In genomic region chr12:104312202-104312601, GRCh38 we compare ENCODE assay signal across 31 cellular contexts.
"Had no signal": no experiment of that assay in that cellular context is flagged by ENCODE, and none has a peak within 500 bp of the region (broad histone marks: within the 10 kb centered on the region; RNA-seq: fewer than 3 reads in every experiment).

No MANE protein-coding gene starts in this region.

- H3K9me3 ChIP-seq: neutrophil, pancreas, prostate gland, spleen, suprapubic skin, testis, tibial artery, transverse colon, upper lobe of right lung, uterus had no signal

- H3K27ac ChIP-seq: neutrophil, pancreas, prostate gland, skin epidermis, spleen, suprapubic skin, testis, tibial artery, transverse colon, upper lobe of right lung, uterus had no signal

- H3K4me2 ChIP-seq: smooth muscle cell had no signal

- H3K9me3 Mint-ChIP-seq: naive thymus-derived CD8-positive, alpha-beta T cell; natural killer cell treated with Interleukin-12 subunit alpha and Interleukin-12 subunit beta and Interleukin-15 and Interleukin-18, amount 100 ng/mL, for 72 hours; nephron progenitor cell; neural crest cell; stimulated activated memory B cell treated with anti-CD40 and anti-IgM and Interleukin-4, amounts not matched to agents 10 μg/mL and 1 μg/mL and 100 μg/mL, for 72 hours; stimulated activated naive CD8-positive, alpha-beta T cell treated with anti-CD3 and anti-CD28 coated beads, Interleukin-15, amount 100 ng/mL, for 72 hours; type B pancreatic cell had no signal

- H3K27me3 Mint-ChIP-seq: naive thymus-derived CD8-positive, alpha-beta T cell; natural killer cell treated with Interleukin-12 subunit alpha and Interleukin-12 subunit beta and Interleukin-15 and Interleukin-18, amount 100 ng/mL, for 72 hours; stimulated activated memory B cell treated with anti-CD40 and anti-IgM and Interleukin-4, amounts not matched to agents 10 μg/mL and 1 μg/mL and 100 μg/mL, for 72 hours; stimulated activated naive CD8-positive, alpha-beta T cell treated with anti-CD3 and anti-CD28 coated beads, Interleukin-15, amount 100 ng/mL, for 72 hours; type B pancreatic cell had no signal

- H3K27ac Mint-ChIP-seq: naive thymus-derived CD8-positive, alpha-beta T cell; natural killer cell treated with Interleukin-12 subunit alpha and Interleukin-12 subunit beta and Interleukin-15 and Interleukin-18, amount 100 ng/mL, for 72 hours; stimulated activated memory B cell treated with anti-CD40 and anti-IgM and Interleukin-4, amounts not matched to agents 10 μg/mL and 1 μg/mL and 100 μg/mL, for 72 hours; stimulated activated naive CD8-positive, alpha-beta T cell treated with anti-CD3 and anti-CD28 coated beads, Interleukin-15, amount 100 ng/mL, for 72 hours; type B pancreatic cell had no signal

- H3K4me3 ChIP-seq: pancreas, prostate gland, skin epidermis, smooth muscle cell, spleen, suprapubic skin, testis, tibial artery, transverse colon, upper lobe of right lung, uterus had no signal

- H3K36me3 ChIP-seq: uterus had no signal

- DNase-seq: naive thymus-derived CD8-positive, alpha-beta T cell; nephron progenitor cell; nucleus accumbens; pancreas; retina; right cardiac atrium; spleen; stimulated activated CD4-positive, alpha-beta T cell treated with anti-CD3 and anti-CD28 coated beads, Interleukin-12 subunit alpha, Interleukin-12 subunit beta, amount 100 ng/mL, for 4 hours; stimulated activated CD4-positive, alpha-beta T cell treated with anti-CD3 and anti-CD28 coated beads, Interleukin-1b, Interleukin-23, amount 100 ng/mL, for 48 hours; stimulated activated CD4-positive, alpha-beta T cell treated with anti-CD3 and anti-CD28 coated beads, Interleukin-4, amount 100 ng/mL, for 1 hour; stimulated activated CD4-positive, alpha-beta T cell treated with anti-CD3 and anti-CD28 coated beads, Interleukin-4, amount 100 ng/mL, for 4 hours; stimulated activated CD8-positive, alpha-beta memory T cell treated with anti-CD3 and anti-CD28 coated beads, Interleukin-4, amount 100 ng/mL, for 48 hours; stimulated activated naive CD4-positive, alpha-beta T cell; stimulated activated naive CD8-positive, alpha-beta T cell treated with anti-CD3 and anti-CD28 coated beads, Interleukin-15, amount 100 ng/mL, for 72 hours; stimulated activated naive CD8-positive, alpha-beta T cell treated with anti-CD3 and anti-CD28 coated beads, Interleukin-15, Interleukin-2, amounts not matched to agents 100 U/mL and 50 U/mL, for 24 hours; substantia nigra; testis; tibial artery; transverse colon; upper lobe of right lung; uterus had no signal

- H3K4me1 ChIP-seq: prostate gland, testis, uterus had no signal

- H3K4me3 Mint-ChIP-seq: naive thymus-derived CD8-positive, alpha-beta T cell; natural killer cell treated with Interleukin-12 subunit alpha and Interleukin-12 subunit beta and Interleukin-15 and Interleukin-18, amount 100 ng/mL, for 72 hours; nephron progenitor cell; neural crest cell; stimulated activated memory B cell treated with anti-CD40 and anti-IgM and Interleukin-4, amounts not matched to agents 10 μg/mL and 1 μg/mL and 100 μg/mL, for 72 hours; stimulated activated naive CD8-positive, alpha-beta T cell treated with anti-CD3 and anti-CD28 coated beads, Interleukin-15, amount 100 ng/mL, for 72 hours; type B pancreatic cell had no signal

- ATAC-seq: naive thymus-derived CD8-positive, alpha-beta T cell; natural killer cell treated with Interleukin-12 subunit alpha and Interleukin-12 subunit beta and Interleukin-15 and Interleukin-18, amount 100 ng/mL, for 72 hours; pancreas; right cardiac atrium; sciatic nerve; stimulated activated memory B cell treated with anti-CD40 and anti-IgM and Interleukin-4, amounts not matched to agents 10 μg/mL and 1 μg/mL and 100 μg/mL, for 72 hours; stimulated activated naive CD8-positive, alpha-beta T cell treated with anti-CD3 and anti-CD28 coated beads, Interleukin-15, amount 100 ng/mL, for 72 hours; stimulated activated naive CD8-positive, alpha-beta T cell treated with anti-CD3 and anti-CD28 coated beads, Interleukin-15, Interleukin-2, amounts not matched to agents 100 U/mL and 50 U/mL, for 24 hours; upper lobe of right lung had no signal

- H3K27me3 ChIP-seq: neutrophil, pancreas, spleen, suprapubic skin, testis, tibial artery, transverse colon, upper lobe of right lung, uterus had no signal

- FAIRE-seq: pancreas had no signal
